ENCODE assay signal across 19 cellular contexts in the genomic region with DNA sequence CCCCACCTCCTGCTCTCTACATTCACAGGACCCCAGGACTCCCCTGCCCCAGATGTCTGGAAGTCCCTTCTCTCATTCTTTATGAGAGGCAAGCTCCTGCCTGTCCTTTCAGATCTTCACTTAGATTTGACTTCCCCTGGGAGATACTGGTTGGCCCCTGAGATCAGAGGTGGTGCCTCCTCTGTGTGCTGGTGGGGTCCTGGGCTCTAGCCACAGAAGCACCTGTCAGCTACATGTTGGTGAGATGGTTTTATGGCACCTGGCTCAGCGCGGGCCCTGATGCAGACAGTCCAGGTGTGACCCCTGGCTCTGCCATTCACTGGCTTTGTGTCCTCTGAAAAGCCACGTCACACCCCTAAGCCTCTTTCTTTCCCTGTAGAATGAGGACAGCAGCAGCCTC.
DNase-seq lines count a peak whose midpoint lies in the region; ATAC-seq and TF ChIP-seq lines count a peak whose summit lies in the region.
"Had no signal": no experiment of that assay in that cellular context is flagged by ENCODE, and none has a peak within 500 bp of the region (broad histone marks: within the 10 kb centered on the region; RNA-seq: fewer than 3 reads in every experiment).

No MANE protein-coding gene starts in this region.

- no peak overlapping the region for H2BK120ac ChIP-seq in mesenchymal stem cell (ENCODE audit: low read depth, low read length)

- no peaks in the 10 kb centered on the region for H3K9me2 ChIP-seq in HCT116 (ENCODE audit: insufficient read depth)

- no TSS peak for BruUV-seq in HCT116 (replicated peaks; lab: Mats Ljungman, UMichigan)

- no peaks in the 10 kb centered on the region for H3K79me1 ChIP-seq in mesenchymal stem cell (replicated peaks; ENCODE audit: low read length, poor library complexity, severe bottlenecking)

- H4K8ac ChIP-seq in mesenchymal stem cell (ENCODE audit: low read length): peak overlapping the region; percentile 29

- no peak overlapping the region; the same call in 1 of the 2 replicates for H3K27ac ChIP-seq in HCT116 (ENCODE audit: low read depth, low read length)
- no peak overlapping the region for H3K27ac ChIP-seq in mesenchymal stem cell (ENCODE audit: low read length, poor library complexity, severe bottlenecking)
- H3K27ac ChIP-seq in smooth muscle cell (ENCODE audit: low read depth): no peak overlapping the region
- H3K27ac ChIP-seq: upper lobe of right lung had no signal

- H3K4me1 Mint-ChIP-seq in T-helper 1 cell treated with Interleukin-12 subunit alpha and Interleukin-12 subunit beta and Interleukin-4 antibody, amounts not matched to agents 30 μg/mL and 1 μg/mL, for 36 hours (ENCODE audit: low read depth): peaks cover 63% of the 10 kb centered on the region
- H3K4me1 Mint-ChIP-seq in T-cell: peaks cover 49 to 78% (median 50%) of the 10 kb centered on the region in 3 donors

- H3K36me3 Mint-ChIP-seq in T-helper 1 cell treated with Interleukin-12 subunit alpha and Interleukin-12 subunit beta and Interleukin-4 antibody, amounts not matched to agents 30 μg/mL and 1 μg/mL, for 36 hours (ENCODE audit: low read depth): peaks cover 9% of the 10 kb centered on the region
- H3K36me3 Mint-ChIP-seq in T-cell: no peaks in the 10 kb centered on the region
- H3K36me3 Mint-ChIP-seq: CD8-positive, alpha-beta T cell had no signal

- H3F3A ChIP-seq in smooth muscle cell (ENCODE audit: low read depth): no peaks in the 10 kb centered on the region

- RAD21 ChIA-PET in HCT116 (lab: Charles Lee; ENCODE audit: low non-redundant PET in 1 of 2, low total read pairs in 2 of 2, uncharacterized antibody in 2 of 2, unreplicated experiment in 2 of 2): no interaction called here

- no peaks in the 10 kb centered on the region for H3K9me3 Mint-ChIP-seq in T-helper 1 cell treated with Interleukin-12 subunit alpha and Interleukin-12 subunit beta and Interleukin-4 antibody, amounts not matched to agents 30 μg/mL and 1 μg/mL, for 36 hours
- H3K9me3 Mint-ChIP-seq in T-cell: no peaks in the 10 kb centered on the region
- H3K9me3 Mint-ChIP-seq: activated T-cell treated with anti-CD3 and anti-CD28 coated beads, Interleukin-2, amount 50 U/mL, for 4 hours had no signal

- H3K4me3 Mint-ChIP-seq in T-helper 1 cell treated with Interleukin-12 subunit alpha and Interleukin-12 subunit beta and Interleukin-4 antibody, amounts not matched to agents 30 μg/mL and 1 μg/mL, for 36 hours: peak overlapping the region; percentile 26
- peak overlapping the region in 1 of 3 donors; percentile 7 for H3K4me3 Mint-ChIP-seq in T-cell
- H3K4me3 Mint-ChIP-seq: activated T-cell treated with anti-CD3 and anti-CD28 coated beads, Interleukin-2, amount 50 U/mL, for 4 hours; CD8-positive, alpha-beta T cell had no signal

- CTCF ChIA-PET in HCT116 (lab: Charles Lee): no interaction called here
- CTCF ChIA-PET in T-cell (lab: Charles Lee): interaction anchor here in 1 of 2 donors (0.6 kb wide), 1 partner anchor 691 kb away, joined by 3 read pairs; a partner anchor contains a TSS

- H3K9me3 ChIP-seq in HCT116 (ENCODE audit: control insufficient read depth in 1 of 2, insufficient read depth in 1 of 2, low read depth in 1 of 2, low read length in 2 of 2) (no peaks in the 10 kb centered on the region), mesenchymal stem cell (ENCODE audit: control insufficient read depth, low read length) (no peaks in the 10 kb centered on the region), smooth muscle cell (replicated peaks; ENCODE audit: low read depth) (no peaks in the 10 kb centered on the region)
- H3K9me3 ChIP-seq: adrenal gland, upper lobe of right lung had no signal

- H4K20me1 ChIP-seq in HCT116 (ENCODE audit: insufficient read depth): no peaks in the 10 kb centered on the region
- no peaks in the 10 kb centered on the region for H4K20me1 ChIP-seq in smooth muscle cell (ENCODE audit: low read depth)

- 100% methylated on average over 2 of the region's 3 CpGs for WGBS in mesenchymal stem cell
- WGBS in smooth muscle cell (ENCODE audit: low lambda C conversion rate): 92% methylated on average over 3 of the region's 3 CpGs

- H2BK5ac ChIP-seq in mesenchymal stem cell (ENCODE audit: low read depth, low read length, poor library complexity, severe bottlenecking): no peak overlapping the region

- TF ChIP-seq POLR2A in HCT116 (IDR thresholded peaks at IDR 0.05; ENCODE audit: borderline replicate concordance, extremely low read depth, insufficient read depth, insufficient read length): no peak

- H3K36me3 ChIP-seq in HCT116 (ENCODE audit: control insufficient read depth in 1 of 2, insufficient read depth in 2 of 2, low read length in 2 of 2) (no peaks in the 10 kb centered on the region), mesenchymal stem cell (ENCODE audit: control insufficient read depth in 1 of 2, insufficient read depth in 2 of 2, low read depth in 1 of 2, low read length in 2 of 2) (no peaks in the 10 kb centered on the region), smooth muscle cell (ENCODE audit: low read depth) (no peaks in the 10 kb centered on the region)
- H3K36me3 ChIP-seq: adrenal gland, upper lobe of right lung had no signal

- peaks cover 17% of the 10 kb centered on the region for H3K27me3 Mint-ChIP-seq in T-helper 1 cell treated with Interleukin-12 subunit alpha and Interleukin-12 subunit beta and Interleukin-4 antibody, amounts not matched to agents 30 μg/mL and 1 μg/mL, for 36 hours (ENCODE audit: low read depth)
- H3K27me3 Mint-ChIP-seq in T-cell: peaks cover 0 to 4% of the 10 kb centered on the region in 2 donors

- H2BK12ac ChIP-seq in mesenchymal stem cell (ENCODE audit: low read length in 2 of 2): peak overlapping the region; percentile 51 to 61

- peak overlapping the region; percentile 77 for H3K27ac Mint-ChIP-seq in T-helper 1 cell treated with Interleukin-12 subunit alpha and Interleukin-12 subunit beta and Interleukin-4 antibody, amounts not matched to agents 30 μg/mL and 1 μg/mL, for 36 hours
- H3K27ac Mint-ChIP-seq in T-cell: peak overlapping the region; percentile 79 to 89

- DNase-seq in T-helper 1 cell: no peak
- no peak for DNase-seq in HCT116 (ENCODE audit: low read depth, low spot score)
- DNase-seq in T-cell: no peak
- DNase-seq in mesenchymal stem cell: no peak
- DNase-seq in smooth muscle cell (lab: John Stamatoyannopoulos, UW; ENCODE audit: unreplicated experiment): no peak
- no peak for DNase-seq in DMS 273 (lab: John Stamatoyannopoulos, UW; ENCODE audit: unreplicated experiment)
- no peak for DNase-seq in NCI-H526 treated with DMSO at 0.1 percent for 48 hours (lab: John Stamatoyannopoulos, UW)
- DNase-seq: activated CD4-positive, CD25-positive, alpha-beta regulatory T cell; activated T-cell treated with anti-CD3 and anti-CD28 coated beads, Interleukin-2, amount 50 U/mL, for 4 hours; adrenal gland; CD8-positive, alpha-beta T cell; cerebellar nuclear complex; naive thymus-derived CD4-positive, alpha-beta T cell; NCI-H1417 treated with DMSO at 0.1 percent for 48 hours; NCI-H345; stimulated activated naive CD4-positive, alpha-beta T cell; upper lobe of right lung had no signal

- peak overlapping the region; percentile 78 for H3K4me2 ChIP-seq in HCT116 (ENCODE audit: low read length)
- H3K4me2 ChIP-seq in mesenchymal stem cell (ENCODE audit: low read length, poor library complexity, severe bottlenecking): no peak overlapping the region
- no peak overlapping the region for H3K4me2 ChIP-seq in smooth muscle cell

- no peak overlapping the region for H4K91ac ChIP-seq in mesenchymal stem cell (ENCODE audit: low read length)

- no peak for TF ChIP-seq RAD21 in HCT116 (IDR thresholded peaks at IDR 0.05; ENCODE audit: low read depth)

- H2AFZ ChIP-seq in HCT116 (ENCODE audit: low read depth, low read length, poor library complexity, severe bottlenecking) (no peak overlapping the region), mesenchymal stem cell (ENCODE audit: low read depth, low read length) (no peak overlapping the region), smooth muscle cell (ENCODE audit: low read depth) (no peak overlapping the region)

- TF ChIP-seq CTCF in HCT116 (IDR thresholded peaks at IDR 0.05 in 2 of 3, conservative IDR thresholded peaks at IDR 0.05 in 1 of 3; ENCODE audit: borderline replicate concordance in 1 of 3, insufficient read depth in 1 of 3, low read depth in 2 of 3, low read length in 2 of 3) (no peak), smooth muscle cell (IDR thresholded peaks at IDR 0.05; ENCODE audit: borderline replicate concordance, insufficient read depth, poor library complexity, severe bottlenecking) (no peak)

- H3K9ac ChIP-seq in HCT116 (ENCODE audit: low read length) (no peak overlapping the region), mesenchymal stem cell (ENCODE audit: low read length) (no peak overlapping the region), smooth muscle cell (ENCODE audit: low read depth) (no peak overlapping the region)

- no peak overlapping the region for H3K4ac ChIP-seq in mesenchymal stem cell (ENCODE audit: low read depth in 1 of 2, low read length in 2 of 2)

- peak overlapping the region in 1 of 2 experiments; percentile 13 for H3K18ac ChIP-seq in mesenchymal stem cell (ENCODE audit: low read depth in 1 of 2, low read length in 2 of 2)

- H3K14ac ChIP-seq in mesenchymal stem cell (ENCODE audit: low read length in 2 of 2): no peak overlapping the region

- POLR2A ChIA-PET in HCT116 (lab: Charles Lee): interaction anchor here (1.1 kb wide), 1 partner anchor 271 kb away, joined by 3 read pairs; no protein-coding TSS in a partner anchor
- POLR2A ChIA-PET in T-cell (lab: Charles Lee): interaction anchor here in 1 of 2 donors (0.6 kb wide), 1 partner anchor 63 kb away, joined by 3 read pairs; no protein-coding TSS in a partner anchor

- no peak overlapping the region for H2AK5ac ChIP-seq in mesenchymal stem cell (ENCODE audit: low read length, severe bottlenecking)

- H3K4me3 ChIP-seq in HCT116 (replicated peaks in 1 of 2; ENCODE audit: low read depth in 1 of 2, low read length in 2 of 2): no peak overlapping the region
- H3K4me3 ChIP-seq in mesenchymal stem cell (ENCODE audit: insufficient read depth in 1 of 2, low read depth in 1 of 2, low read length in 2 of 2): no peak overlapping the region
- H3K4me3 ChIP-seq in smooth muscle cell: no peak overlapping the region
- H3K4me3 ChIP-seq: adrenal gland, upper lobe of right lung had no signal

- ATAC-seq in HCT116: no peak
- no peak for ATAC-seq in T-cell (replicated peaks in 1 of 4)
- ATAC-seq: Panc1, upper lobe of right lung had no signal

- H3K79me2 ChIP-seq in HCT116 (ENCODE audit: insufficient read depth, low read length) (no peaks in the 10 kb centered on the region), smooth muscle cell (ENCODE audit: low read depth) (no peaks in the 10 kb centered on the region)

- intact Hi-C loops in HCT116 (cut with micrococcal nuclease): loop anchor here (5.0 kb wide), 1 partner anchor 370 kb away; a partner anchor contains a TSS

- H2BK15ac ChIP-seq in mesenchymal stem cell (ENCODE audit: low read depth, poor library complexity, severe bottlenecking): no peak overlapping the region

- H3K4me1 ChIP-seq in HCT116 (ENCODE audit: control insufficient read depth in 1 of 2, insufficient read depth in 2 of 2, low read length in 2 of 2) (peaks cover 23 to 46% of the 10 kb centered on the region in 2 experiments), mesenchymal stem cell (ENCODE audit: control insufficient read depth, insufficient read depth, low read depth, low read length) (peaks cover 8% of the 10 kb centered on the region), smooth muscle cell (ENCODE audit: low read depth) (peaks cover 14% of the 10 kb centered on the region)

- H3K27me3 ChIP-seq in HCT116 (ENCODE audit: insufficient read depth, low read length): no peaks in the 10 kb centered on the region
- no peaks in the 10 kb centered on the region for H3K27me3 ChIP-seq in mesenchymal stem cell (ENCODE audit: control insufficient read depth in 1 of 2, insufficient read depth in 1 of 2, low read length in 2 of 2)
- H3K27me3 ChIP-seq in smooth muscle cell (ENCODE audit: low read depth): no peaks in the 10 kb centered on the region
- H3K27me3 ChIP-seq: adrenal gland, upper lobe of right lung had no signal

- H3K23ac ChIP-seq in mesenchymal stem cell (ENCODE audit: low read length in 2 of 2): no peak overlapping the region
